Comparison of ENCODE assay signal across 20 cellular contexts in the genomic region with DNA sequence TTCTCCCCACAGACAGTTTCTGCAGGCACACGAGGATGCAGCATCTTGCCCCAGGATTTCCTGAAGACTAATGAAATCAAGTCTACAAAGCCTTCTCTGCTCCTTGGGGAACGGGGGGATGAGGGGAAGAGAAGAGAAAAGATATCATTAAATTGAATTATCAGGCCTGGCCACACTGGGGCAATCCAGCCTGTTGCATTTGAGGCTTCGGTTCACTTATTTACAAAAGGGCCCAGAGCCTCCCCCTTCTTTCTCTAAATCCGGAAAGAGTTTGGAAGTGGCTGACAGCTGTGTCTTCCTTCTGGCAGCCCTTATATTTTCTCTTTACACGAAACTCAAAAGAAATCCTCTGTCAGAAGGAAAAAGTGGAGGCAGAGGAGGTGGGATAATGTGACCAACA.
"Had no signal": no experiment of that assay in that cellular context is flagged by ENCODE, and none has a peak within 500 bp of the region (broad histone marks: within the 10 kb centered on the region; RNA-seq: fewer than 3 reads in every experiment).

No MANE protein-coding gene starts in this region.

- ATAC-seq: effector memory CD8-positive, alpha-beta T cell; gastrocnemius medialis; lower lobe of right lung; natural killer cell; upper lobe of right lung had no signal

- H3K4me3 Mint-ChIP-seq: effector memory CD8-positive, alpha-beta T cell; immature natural killer cell; memory B cell; mesothelial cell of epicardium; natural killer cell had no signal

- H3K27me3 Mint-ChIP-seq: memory B cell had no signal

- H3K27ac ChIP-seq: epithelial cell of prostate, esophagus muscularis mucosa, gastrocnemius medialis, left ventricle myocardium inferior, lower lobe of right lung, neutrophil, sigmoid colon, skin epidermis, suprapubic skin, tibial artery, upper lobe of right lung, vagina had no signal

- H3K4me1 Mint-ChIP-seq: immature natural killer cell, memory B cell, mesothelial cell of epicardium, natural killer cell had no signal

- H3K27me3 ChIP-seq: esophagus muscularis mucosa, gastrocnemius medialis, neutrophil, sigmoid colon, suprapubic skin, tibial artery, upper lobe of right lung, vagina had no signal

- H3K36me3 ChIP-seq: esophagus muscularis mucosa, gastrocnemius medialis, left ventricle myocardium inferior, lower lobe of right lung, neutrophil, sigmoid colon, suprapubic skin, tibial artery, upper lobe of right lung, vagina had no signal

- DNase-seq: effector memory CD8-positive, alpha-beta T cell; gastrocnemius medialis; immature natural killer cell; left ventricle myocardium inferior; lower lobe of right lung; natural killer cell; sigmoid colon; stimulated activated CD4-positive, alpha-beta T cell treated with anti-CD3 and anti-CD28 coated beads, Interleukin-2, amount 100 ng/mL, for 24 hours; stimulated activated CD4-positive, alpha-beta T cell treated with anti-CD3 and anti-CD28 coated beads, Interleukin-4, amount 100 ng/mL, for 4 hours; stimulated activated naive CD4-positive, alpha-beta T cell; tibial artery; upper lobe of right lung had no signal

- H3K9me3 ChIP-seq: esophagus muscularis mucosa, gastrocnemius medialis, left ventricle myocardium inferior, lower lobe of right lung, neutrophil, sigmoid colon, suprapubic skin, tibial artery, upper lobe of right lung, vagina had no signal

- H3K9me3 Mint-ChIP-seq: immature natural killer cell, memory B cell, mesothelial cell of epicardium, natural killer cell had no signal

- H3K36me3 Mint-ChIP-seq: immature natural killer cell, memory B cell, mesothelial cell of epicardium, natural killer cell had no signal

- H3K4me3 ChIP-seq: esophagus muscularis mucosa, gastrocnemius medialis, left ventricle myocardium inferior, lower lobe of right lung, sigmoid colon, skin epidermis, suprapubic skin, tibial artery, upper lobe of right lung, vagina had no signal

- H3K27ac Mint-ChIP-seq: effector memory CD8-positive, alpha-beta T cell; immature natural killer cell; memory B cell; mesothelial cell of epicardium; natural killer cell had no signal

- H3K4me1 ChIP-seq: gastrocnemius medialis, lower lobe of right lung, sigmoid colon, suprapubic skin, tibial artery, upper lobe of right lung, vagina had no signal
